8 cellular contexts compared by ENCODE assay signal in the genomic region with DNA sequence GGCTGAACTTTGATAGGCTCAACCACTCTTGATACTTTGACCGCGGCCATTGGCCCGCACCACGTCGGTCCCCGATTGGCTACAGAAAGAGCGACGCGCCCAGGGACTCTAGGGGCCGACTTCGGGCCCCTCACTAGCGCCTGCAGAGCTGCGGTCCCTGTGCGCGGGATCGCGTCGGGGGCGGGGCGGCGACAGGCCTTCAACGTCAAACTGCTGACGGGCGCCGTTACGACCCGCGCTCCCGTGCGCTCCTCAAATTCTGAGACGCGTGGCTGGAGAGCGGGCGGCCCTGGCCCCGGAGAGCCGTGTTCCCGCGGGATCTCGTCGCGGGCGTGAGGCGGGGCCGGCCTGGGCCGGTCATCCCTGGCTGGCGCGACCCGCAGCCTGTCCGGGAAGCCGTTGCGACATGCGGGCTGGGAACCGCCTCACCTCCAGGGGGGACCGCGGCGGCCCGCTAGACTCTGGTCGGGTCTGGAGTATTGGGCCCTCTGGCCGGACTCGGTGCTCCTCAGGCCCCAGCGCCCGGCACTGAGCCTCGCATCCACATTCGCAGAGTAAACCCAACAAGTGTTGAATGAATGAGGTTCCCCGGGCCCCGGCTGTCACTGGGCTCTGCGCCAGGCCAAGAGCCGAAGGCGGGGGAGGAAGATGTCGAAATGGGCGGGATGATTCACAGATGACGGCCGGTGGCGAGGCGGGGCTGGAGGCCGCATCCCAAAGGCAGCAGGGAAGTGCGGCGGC. TPM values are rescaled to one million over a fixed set of nuclear protein-coding genes. Genes with fewer than 3 reads are reported as not detected.
DNase-seq lines count a peak whose midpoint lies in the region; ATAC-seq and TF ChIP-seq lines count a peak whose summit lies in the region.

No MANE protein-coding gene starts in this region.

- H3K9me3 ChIP-seq in right lobe of liver, result no peaks in the 10 kb centered on the region

- WGBS in right lobe of liver (ENCODE audit: insufficient coverage, low coverage, low lambda C conversion rate, missing lambda C conversion rate), result under 1% methylated on average over 31 of the region's 78 CpGs

- no peaks in the 10 kb centered on the region for H3K27me3 ChIP-seq in right lobe of liver

- TF ChIP-seq POLR2A in GM19193 (IDR thresholded peaks at IDR 0.05; ENCODE audit: extremely low read depth, insufficient read depth, insufficient read length) (peak; percentile 83), right lobe of liver (IDR thresholded peaks at IDR 0.05) (peak; percentile 76)

- H3K36me3 ChIP-seq in right lobe of liver, result no peaks in the 10 kb centered on the region

- peak overlapping the region; percentile 53 to 81 (median 80) for H3K4me3 ChIP-seq in right lobe of liver

- peaks cover 0 to 21% (median 9%) of the 10 kb centered on the region in 4 donors for H3K4me1 ChIP-seq in right lobe of liver

- peak; percentile 93 for DNase-seq in Ammon's horn (ENCODE audit: low spot score)
- peak; percentile 55 for DNase-seq in NCI-H748 treated with DMSO at 0.1 percent for 48 hours (lab: John Stamatoyannopoulos, UW)
- DNase-seq in activated CD4-positive, alpha-beta T cell treated with anti-CD3 and anti-CD28 coated beads, Interleukin-2, amount 50 U/mL, for 4 hours, result peak; percentile 77 to 79
- peak; percentile 84 to 100 for DNase-seq in dermis microvascular lymphatic vessel endothelial cell (ENCODE audit: low read depth in 2 of 2)
- peak; percentile 94 to 96 (median 95) for DNase-seq in right lobe of liver
- peak; percentile 91 for DNase-seq in stimulated activated CD4-positive, alpha-beta T cell treated with anti-CD3 and anti-CD28 coated beads, Interleukin-4, amount 100 ng/mL, for 24 hours

- intact Hi-C loops in right lobe of liver (cut with DNase I), result loop anchor here (10.0 kb wide), 2 partner anchors 74 to 94 kb away; no protein-coding TSS in a partner anchor

- H3K27ac ChIP-seq in right lobe of liver, result peak overlapping the region; percentile 94 to 98 (median 97)

- peak; percentile 92 for ATAC-seq in HG03439 (IDR thresholded peaks at IDR 0.05; ENCODE audit: unreplicated experiment)
- peak; percentile 78 to 91 (median 85) for ATAC-seq in right lobe of liver

- TF ChIP-seq CTCF in right lobe of liver (IDR thresholded peaks at IDR 0.05), result peak in 2 of 4 donors; percentile 5 to 18

RNA-seq across cellular contexts. Expression of a gene that starts 0.6 kb away (rescaled TPM):
- total RNA-seq in dermis microvascular lymphatic vessel endothelial cell (8.6 and 13.8 TPM in 2 replicates), right lobe of liver (10 to 100 TPM; 17.1 to 33.8 (median 23.4) TPM)

RNA-seq across cellular contexts. Expression of a gene that starts 38.4 kb away (rescaled TPM):
- total RNA-seq in dermis microvascular lymphatic vessel endothelial cell, result 18.4 and 20.7 TPM in 2 replicates
- total RNA-seq in right lobe of liver, result 10 to 100 TPM in 5 of 6 experiments, 1 to 10 TPM in 1; 7.5 to 16.5 (median 10.8) TPM

Comparison
In these comparisons a context has a peak if more than half of its experiments do, and no peak if none do; other contexts are left out.
1. Peak in every context shown above with its lines: DNase-seq, ATAC-seq, H3K4me3 ChIP-seq and H3K27ac ChIP-seq.